ENCODE assay signal across 1 cellular context in the genomic region with DNA sequence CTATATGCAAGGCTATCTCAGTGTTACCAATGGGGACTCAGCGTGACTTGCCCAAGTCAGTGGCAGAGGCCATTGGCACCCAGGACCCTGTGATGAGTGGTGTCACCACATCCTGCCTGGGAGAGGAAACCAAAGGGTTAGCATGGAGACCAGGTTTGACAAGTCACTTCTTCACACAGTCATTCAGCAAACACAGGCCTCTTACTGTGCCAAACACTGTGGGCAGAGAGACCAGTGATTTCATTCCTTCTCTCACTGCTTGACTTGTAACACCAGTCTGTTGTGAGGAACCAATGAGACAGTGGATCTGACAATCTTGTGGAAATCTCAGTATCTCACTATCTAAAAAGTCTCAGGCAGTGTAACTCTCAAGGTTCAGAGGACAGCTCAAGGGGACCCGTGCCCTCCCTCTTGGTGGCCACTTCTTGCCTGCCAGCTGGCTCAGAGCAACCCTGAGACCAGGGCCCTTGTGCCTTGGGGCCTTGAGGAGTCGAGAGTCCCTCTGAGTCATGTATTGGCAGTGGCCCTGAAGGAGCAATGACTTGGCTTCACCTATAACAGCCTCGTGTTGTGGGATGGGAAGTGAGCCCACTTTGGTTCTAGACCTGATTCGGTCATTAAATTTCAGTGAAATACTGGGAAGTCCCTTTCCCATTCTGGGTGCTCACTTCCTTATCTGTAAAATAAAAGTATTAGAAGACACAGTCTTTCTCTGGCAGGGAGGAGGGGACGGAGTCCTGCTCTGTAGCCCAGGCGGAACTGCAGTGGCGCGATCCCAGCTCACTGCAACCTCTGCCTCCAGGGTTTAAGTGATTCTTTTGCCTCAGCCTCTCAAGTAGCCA.
A peak's percentile ranks its signal among the peaks of the same experiment; 100 is the strongest.
TF ChIP-seq lines count a peak whose summit lies in the region.

No MANE protein-coding gene starts in this region.

TF ChIP-seq in K562, 482 proteins besides CTCF, POLR2A, EP300 and RAD21:
- no peak for TF ChIP-seq SRSF1 (IDR thresholded peaks at IDR 0.05; ENCODE audit: low read depth, low read length)
- TF ChIP-seq, protein P1, sequence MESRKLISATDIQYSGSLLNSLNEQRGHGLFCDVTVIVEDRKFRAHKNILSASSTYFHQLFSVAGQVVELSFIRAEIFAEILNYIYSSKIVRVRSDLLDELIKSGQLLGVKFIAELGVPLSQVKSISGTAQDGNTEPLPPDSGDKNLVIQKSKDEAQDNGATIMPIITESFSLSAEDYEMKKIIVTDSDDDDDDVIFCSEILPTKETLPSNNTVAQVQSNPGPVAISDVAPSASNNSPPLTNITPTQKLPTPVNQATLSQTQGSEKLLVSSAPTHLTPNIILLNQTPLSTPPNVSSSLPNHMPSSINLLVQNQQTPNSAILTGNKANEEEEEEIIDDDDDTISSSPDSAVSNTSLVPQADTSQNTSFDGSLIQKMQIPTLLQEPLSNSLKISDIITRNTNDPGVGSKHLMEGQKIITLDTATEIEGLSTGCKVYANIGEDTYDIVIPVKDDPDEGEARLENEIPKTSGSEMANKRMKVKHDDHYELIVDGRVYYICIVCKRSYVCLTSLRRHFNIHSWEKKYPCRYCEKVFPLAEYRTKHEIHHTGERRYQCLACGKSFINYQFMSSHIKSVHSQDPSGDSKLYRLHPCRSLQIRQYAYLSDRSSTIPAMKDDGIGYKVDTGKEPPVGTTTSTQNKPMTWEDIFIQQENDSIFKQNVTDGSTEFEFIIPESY (CRISPR knock-in tag; IDR thresholded peaks at IDR 0.05): 0 out of 2 replicates have a peak, but pooled peaks have one; percentile 36
